ENCODE assay signal across 21 cellular contexts in the genomic region with DNA sequence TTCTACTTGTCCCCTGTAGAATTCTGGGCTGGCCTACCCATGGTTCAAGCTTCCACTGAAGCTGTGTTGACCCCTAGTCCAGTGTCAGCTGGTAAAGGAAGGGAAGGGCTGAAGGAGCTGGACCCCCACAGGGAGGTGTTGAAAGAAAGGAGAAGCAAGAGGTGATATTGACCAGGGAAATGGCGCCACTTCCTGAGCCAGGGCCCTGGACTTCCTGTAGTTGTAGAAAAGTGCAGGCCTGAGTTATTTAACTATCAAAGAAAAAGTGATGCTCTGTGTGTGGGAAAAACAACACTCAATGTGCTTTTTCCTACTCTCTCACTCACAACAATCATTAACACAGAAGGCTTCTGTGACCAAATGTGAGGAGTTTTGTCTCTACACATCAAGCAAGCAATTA.
"Had no signal": no experiment of that assay in that cellular context is flagged by ENCODE, and none has a peak within 500 bp of the region (broad histone marks: within the 10 kb centered on the region; RNA-seq: fewer than 3 reads in every experiment).

No MANE protein-coding gene starts in this region.

- H3K27ac ChIP-seq: esophagus squamous epithelium, left ventricle myocardium inferior, pancreas, tibial nerve, uterus had no signal

- H3K4me3 Mint-ChIP-seq: activated naive CD4-positive, alpha-beta T cell treated with anti-CD3 and anti-CD28 coated beads for 36 hours; immature natural killer cell; stimulated activated memory B cell treated with anti-CD40 and anti-IgM and Interleukin-4, amounts not matched to agents 10 μg/mL and 1 μg/mL and 100 μg/mL, for 72 hours; T-helper 1 cell treated with Interleukin-12 subunit alpha and Interleukin-12 subunit beta and Interleukin-4 antibody, amounts not matched to agents 30 μg/mL and 1 μg/mL, for 36 hours had no signal

- FAIRE-seq: bronchial epithelial cell, pancreas had no signal

- H3K9me3 Mint-ChIP-seq: activated naive CD4-positive, alpha-beta T cell treated with anti-CD3 and anti-CD28 coated beads for 36 hours; activated T-helper 2 cell treated with anti-CD3 and anti-CD28 coated beads, Interferon-gamma antibody, Interleukin-2, Interleukin-4, amounts not matched to agents 10 μg/mL and 5 μg/mL and 100 μg/mL, durations not matched to agents 14 hours and 24 hours and 36 hours; immature natural killer cell had no signal

- H3K4me1 ChIP-seq: pancreas, uterus had no signal

- H3K27ac Mint-ChIP-seq: activated naive CD4-positive, alpha-beta T cell treated with anti-CD3 and anti-CD28 coated beads for 36 hours; activated T-helper 2 cell treated with anti-CD3 and anti-CD28 coated beads, Interferon-gamma antibody, Interleukin-2, Interleukin-4, amounts not matched to agents 10 μg/mL and 5 μg/mL and 100 μg/mL, durations not matched to agents 14 hours and 24 hours and 36 hours; immature natural killer cell; stimulated activated memory B cell treated with anti-CD40 and anti-IgM and Interleukin-4, amounts not matched to agents 10 μg/mL and 1 μg/mL and 100 μg/mL, for 72 hours; T-helper 1 cell treated with Interleukin-12 subunit alpha and Interleukin-12 subunit beta and Interleukin-4 antibody, amounts not matched to agents 30 μg/mL and 1 μg/mL, for 36 hours had no signal

- H3K36me3 Mint-ChIP-seq: immature natural killer cell; stimulated activated memory B cell treated with anti-CD40 and anti-IgM and Interleukin-4, amounts not matched to agents 10 μg/mL and 1 μg/mL and 100 μg/mL, for 72 hours had no signal

- H3K4me2 ChIP-seq: smooth muscle cell had no signal

- H3K36me3 ChIP-seq: esophagus squamous epithelium, left ventricle myocardium inferior, pancreas, tibial nerve, uterus had no signal

- H3K4me3 ChIP-seq: esophagus squamous epithelium, left ventricle myocardium inferior, pancreas, smooth muscle cell, tibial nerve, uterus had no signal

- DNase-seq: activated CD4-positive, alpha-beta T cell treated with anti-CD3 and anti-CD28 coated beads, Interleukin-2, amount 50 U/mL, for 48 hours; activated naive CD4-positive, alpha-beta T cell treated with anti-CD3 and anti-CD28 coated beads for 36 hours; activated T-cell treated with anti-CD3 and anti-CD28 coated beads, Interleukin-2, amount 50 U/mL, for 1 hour; dermis blood vessel endothelial cell; effector memory CD4-positive, alpha-beta T cell; esophagus squamous epithelium; immature natural killer cell; kidney glomerular epithelial cell; left ventricle myocardium inferior; mammary epithelial cell; pancreas; stimulated activated CD4-positive, alpha-beta T cell treated with anti-CD3 and anti-CD28 coated beads, Interleukin-4, amount 100 ng/mL, for 24 hours; uterus had no signal

- H3K27me3 ChIP-seq: esophagus squamous epithelium, pancreas, tibial nerve, uterus had no signal

- H3K9me3 ChIP-seq: esophagus squamous epithelium, left ventricle myocardium inferior, pancreas, tibial nerve, uterus had no signal

- ATAC-seq: activated CD4-positive, CD25-positive, alpha-beta regulatory T cell treated with anti-CD3 and anti-CD28 coated beads, Interleukin-2, amount 50 U/mL, for 24 hours; pancreas; sciatic nerve; stimulated activated memory B cell treated with anti-CD40 and anti-IgM and Interleukin-4, amounts not matched to agents 10 μg/mL and 1 μg/mL and 100 μg/mL, for 72 hours had no signal
